21 cellular contexts compared by ENCODE assay signal in genomic region chr4:126221262-126221661, GRCh38.
A peak's percentile ranks its signal among the peaks of the same experiment; 100 is the strongest.
DNase-seq lines count a peak whose midpoint lies in the region; TF ChIP-seq lines count a peak whose summit lies in the region.
"Had no signal": no experiment of that assay in that cellular context is flagged by ENCODE, and none has a peak within 500 bp of the region (broad histone marks: within the 10 kb centered on the region; RNA-seq: fewer than 3 reads in every experiment).

No MANE protein-coding gene starts in this region.

- H3K36me3 ChIP-seq in SK-N-MC (ENCODE audit: insufficient read depth, low read length) (no peaks in the 10 kb centered on the region), left ventricle myocardium inferior (no peaks in the 10 kb centered on the region), neuronal stem cell (replicated peaks in 1 of 2; ENCODE audit: control insufficient read depth in 2 of 2, insufficient read depth in 2 of 2, low read length in 2 of 2) (no peaks in the 10 kb centered on the region)
- H3K36me3 ChIP-seq: BE2C had no signal

- DNase-seq in Calu3 (no peak), DMS 273 (lab: John Stamatoyannopoulos, UW; ENCODE audit: unreplicated experiment) (peak; percentile 58), SK-N-MC (ENCODE audit: low read depth, low spot score) (no peak), left ventricle myocardium inferior (no peak), neuronal stem cell (ENCODE audit: low spot score) (no peak), T1000 (lab: John Stamatoyannopoulos, UW) (no peak), T-helper 1 cell (no peak)
- no peak for DNase-seq in stimulated activated CD4-positive, alpha-beta T cell treated with anti-CD3 and anti-CD28 coated beads, Interleukin-1b, Interleukin-23, amount 100 ng/mL, for 48 hours
- DNase-seq: ACHN; C1 segment of cervical spinal cord; CD4-positive, CD25-positive, alpha-beta regulatory T cell; CD8-positive, alpha-beta memory T cell; COR-L47; DMS53; DND-41; EL; GOT3; H7; KG1 had no signal

- no CpG with 5 or more reads among the region's 3 CpGs for WGBS in neuronal stem cell (ENCODE audit: extremely low coverage in 2 of 2, insufficient read length in 2 of 2, insufficient replicate concordance in 1 of 2), 2 donors

- H3K4me3 Mint-ChIP-seq in Calu3 (ENCODE audit: low read depth, unreplicated experiment) = no peak overlapping the region
- H3K4me3 Mint-ChIP-seq: CD4-positive, CD25-positive, alpha-beta regulatory T cell; CD8-positive, alpha-beta memory T cell had no signal

- no peak overlapping the region for H3K14ac ChIP-seq in neuronal stem cell (ENCODE audit: low read length)

- no peak overlapping the region for H2BK120ac ChIP-seq in neuronal stem cell (ENCODE audit: low read depth, low read length)

- intact Hi-C loops in Calu3 (cut with micrococcal nuclease; ENCODE audit: unreplicated experiment) = no loop called here
- intact Hi-C loops in left ventricle myocardium inferior (cut with micrococcal nuclease) = no loop called here

- no peak overlapping the region for H4K8ac ChIP-seq in neuronal stem cell (ENCODE audit: low read depth, low read length)

- H2BK15ac ChIP-seq in neuronal stem cell (ENCODE audit: low read length) = no peak overlapping the region

- H2AFZ ChIP-seq in neuronal stem cell (ENCODE audit: low read length) = no peak overlapping the region

- CTCF ChIA-PET in Calu3 (lab: Charles Lee) = no interaction called here

- H3K27me3 ChIP-seq in left ventricle myocardium inferior (ENCODE audit: low read depth) = no peaks in the 10 kb centered on the region
- H3K27me3 ChIP-seq in neuronal stem cell (ENCODE audit: control insufficient read depth in 3 of 3, insufficient read depth in 3 of 3, low read depth in 1 of 3, low read length in 3 of 3) = no peaks in the 10 kb centered on the region
- H3K27me3 ChIP-seq: BE2C had no signal

- no peaks in the 10 kb centered on the region for H3K4me1 Mint-ChIP-seq in Calu3 (ENCODE audit: low read depth, unreplicated experiment)
- H3K4me1 Mint-ChIP-seq: CD4-positive, CD25-positive, alpha-beta regulatory T cell; CD8-positive, alpha-beta memory T cell had no signal

- no peak overlapping the region for H2AK5ac ChIP-seq in neuronal stem cell (ENCODE audit: low read depth, low read length)

- H2BK12ac ChIP-seq in neuronal stem cell (ENCODE audit: low read length) = no peak overlapping the region

- H3K79me1 ChIP-seq in neuronal stem cell (ENCODE audit: low read depth, low read length) = no peaks in the 10 kb centered on the region

- H3K4me1 ChIP-seq in left ventricle myocardium inferior (no peaks in the 10 kb centered on the region), neuronal stem cell (ENCODE audit: control insufficient read depth in 2 of 2, insufficient read depth in 1 of 2, low read depth in 1 of 2, low read length in 2 of 2) (no peaks in the 10 kb centered on the region)

- TF ChIP-seq CTCF in Calu3 (IDR thresholded peaks at IDR 0.05; ENCODE audit: unreplicated experiment) (no peak), left ventricle myocardium inferior (IDR thresholded peaks at IDR 0.05; ENCODE audit: borderline replicate concordance) (no peak)

- no peaks in the 10 kb centered on the region for H3K27me3 Mint-ChIP-seq in Calu3 (ENCODE audit: unreplicated experiment)
- H3K27me3 Mint-ChIP-seq: CD4-positive, CD25-positive, alpha-beta regulatory T cell; CD8-positive, alpha-beta memory T cell had no signal

- H3K36me3 Mint-ChIP-seq in Calu3 (ENCODE audit: insufficient read depth, unreplicated experiment) = no peaks in the 10 kb centered on the region
- H3K36me3 Mint-ChIP-seq: CD4-positive, CD25-positive, alpha-beta regulatory T cell; CD8-positive, alpha-beta memory T cell had no signal

- no peak overlapping the region for H3K4me3 ChIP-seq in SK-N-MC
- H3K4me3 ChIP-seq in left ventricle myocardium inferior = no peak overlapping the region
- H3K4me3 ChIP-seq in neuronal stem cell (ENCODE audit: low read length in 2 of 2) = no peak overlapping the region
- H3K4me3 ChIP-seq: GM12878 had no signal

- H3K4ac ChIP-seq in neuronal stem cell (ENCODE audit: low read length) = no peak overlapping the region

- H3K23ac ChIP-seq in neuronal stem cell (ENCODE audit: low read depth, low read length, poor library complexity) = no peak overlapping the region

- peak overlapping the region; percentile 50 for H3K27ac Mint-ChIP-seq in Calu3 (ENCODE audit: unreplicated experiment)
- H3K27ac Mint-ChIP-seq: CD4-positive, CD25-positive, alpha-beta regulatory T cell had no signal

- H3K18ac ChIP-seq in neuronal stem cell (ENCODE audit: low read length) = no peak overlapping the region

- H3K9me3 ChIP-seq in SK-N-MC (ENCODE audit: low read depth, low read length) = no peaks in the 10 kb centered on the region; the same call in 1 of the 2 replicates
- H3K9me3 ChIP-seq in left ventricle myocardium inferior (replicated peaks) = no peaks in the 10 kb centered on the region
- H3K9me3 ChIP-seq in neuronal stem cell (replicated peaks in 1 of 2; ENCODE audit: control insufficient read depth in 2 of 2, insufficient read depth in 1 of 2, low read depth in 1 of 2, low read length in 2 of 2) = no peaks in the 10 kb centered on the region
- H3K9me3 ChIP-seq: BE2C had no signal

- no TSS peak for BruUV-seq in Calu3 (replicated peaks; lab: Mats Ljungman, UMichigan)

- no peaks in the 10 kb centered on the region for H3K9me3 Mint-ChIP-seq in Calu3 (ENCODE audit: low read depth, unreplicated experiment)

- H2BK5ac ChIP-seq in neuronal stem cell (ENCODE audit: low read length) = no peak overlapping the region

- H3K27ac ChIP-seq in SK-N-MC (peak overlapping the region; percentile 51; the same call in 1 of the 2 replicates), left ventricle myocardium inferior (replicated peaks) (peak overlapping the region; percentile 50), neuronal stem cell (replicated peaks; ENCODE audit: low read length) (no peak overlapping the region)

- no peak overlapping the region for H3K9ac ChIP-seq in SK-N-MC (ENCODE audit: insufficient read length)
- no peak overlapping the region for H3K9ac ChIP-seq in neuronal stem cell (ENCODE audit: low read depth, low read length, poor library complexity)

- no peak overlapping the region for H4K91ac ChIP-seq in neuronal stem cell (ENCODE audit: low read depth, low read length, poor library complexity)

- no peak overlapping the region for H3K4me2 ChIP-seq in neuronal stem cell (ENCODE audit: insufficient read depth, low read length, poor library complexity, severe bottlenecking)
